1 cellular context compared by ENCODE assay signal in genomic region chrX:133159205-133159604, GRCh38.
TF ChIP-seq lines count a peak whose summit lies in the region.

No MANE protein-coding gene starts in this region.

TF ChIP-seq in HepG2, 621 proteins besides CTCF, POLR2A, EP300 and RAD21 (continued from another document):
- TF ChIP-seq CERS6 (CRISPR knock-in tag; IDR thresholded peaks at IDR 0.05), result no peak
- TF ChIP-seq ZNF580 (CRISPR knock-in tag; IDR thresholded peaks at IDR 0.05; ENCODE audit: borderline replicate concordance, low read depth), result no peak
- no peak for TF ChIP-seq ZNF567 (CRISPR knock-in tag; IDR thresholded peaks at IDR 0.05; ENCODE audit: borderline replicate concordance)
- no peak for TF ChIP-seq NR2F1 (CRISPR knock-in tag; IDR thresholded peaks at IDR 0.05)
TF ChIP-seq in HepG2: peak in this region for 4.
